In the genomic region with DNA sequence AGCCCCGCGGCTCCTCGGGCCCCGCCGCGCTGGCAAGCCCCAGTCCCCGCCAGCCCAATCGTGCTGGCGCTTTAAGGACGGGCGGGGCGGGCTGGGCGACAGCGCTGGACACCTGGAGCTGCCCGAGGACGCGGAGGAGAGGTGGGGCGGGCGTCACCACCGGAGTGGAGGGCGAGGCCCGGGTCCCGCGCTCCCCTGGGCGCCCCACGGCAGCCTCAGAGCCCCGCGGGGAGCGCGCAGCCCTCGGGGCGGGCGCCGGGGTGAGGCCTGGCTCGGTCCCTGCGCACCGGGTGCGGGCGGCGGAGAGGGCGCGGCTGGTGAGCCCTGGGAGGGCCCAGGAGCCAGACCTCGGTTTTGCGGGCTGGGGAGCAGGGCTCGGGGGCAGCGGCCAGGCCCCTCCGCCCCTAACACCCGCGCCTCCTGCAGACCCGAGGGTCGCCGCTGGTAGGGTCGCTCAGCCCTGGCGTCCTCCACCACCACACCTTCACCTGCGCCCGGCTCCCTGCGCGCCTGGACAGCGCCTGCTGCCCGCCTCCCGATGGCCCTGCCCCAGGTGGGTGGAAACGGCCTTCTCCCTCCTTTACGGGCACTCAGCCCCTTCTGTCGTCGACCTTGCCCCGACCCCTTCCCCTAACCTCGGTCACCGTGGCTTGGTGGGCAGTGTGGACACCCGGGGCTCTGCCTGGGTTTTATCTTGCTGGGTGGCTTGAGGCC, we compare ENCODE assay signal across 11 cellular contexts. TPM values are rescaled to one million over a fixed set of nuclear protein-coding genes. Genes with fewer than 3 reads are reported as not detected.
DNase-seq lines count a peak whose midpoint lies in the region; ATAC-seq and TF ChIP-seq lines count a peak whose summit lies in the region.
"Had no signal": no experiment of that assay in that cellular context is flagged by ENCODE, and none has a peak within 500 bp of the region (broad histone marks: within the 10 kb centered on the region; RNA-seq: fewer than 3 reads in every experiment).

A gene (plus strand): TSS at position 101 of the 714 bp plus-strand sequence. CDS start 438 bp downstream, at position 539.

- peaks cover 5% of the 10 kb centered on the region for H3K4me1 Mint-ChIP-seq in Caco-2 (ENCODE audit: low read depth, unreplicated experiment)

- H3K27me3 ChIP-seq in Caco-2 (replicated peaks; ENCODE audit: control insufficient read depth, insufficient read depth, low read length), result no peaks in the 10 kb centered on the region
- no peaks in the 10 kb centered on the region for H3K27me3 ChIP-seq in foreskin keratinocyte
- no peaks in the 10 kb centered on the region for H3K27me3 ChIP-seq in ovary

- H3K36me3 ChIP-seq in Caco-2 (ENCODE audit: control insufficient read depth, insufficient read depth, low read length) (no peaks in the 10 kb centered on the region), ovary (no peaks in the 10 kb centered on the region)

- H3K4me3 ChIP-seq in Caco-2 (ENCODE audit: low read depth, low read length) (peak within 1 kb of the TSS; percentile 27), ovary (peak within 1 kb of the TSS; percentile 16)

- TF ChIP-seq POLR2A in ovary (IDR thresholded peaks at IDR 0.05), result no peak

- no peak within 1 kb of the TSS for H3K27ac Mint-ChIP-seq in Caco-2 (ENCODE audit: unreplicated experiment)

- POLR2A ChIA-PET in Caco-2 (lab: Charles Lee), result interaction anchor here (0.6 kb wide), 1 partner anchor 41 kb away, joined by 6 read pairs; no protein-coding TSS in a partner anchor
- POLR2A ChIA-PET in RWPE1 (lab: Yijun Ruan, JAX; ENCODE audit: low non-redundant PET), result interaction anchor here (1.2 kb wide), 1 partner anchor 12 kb away, joined by 3 read pairs; no protein-coding TSS in a partner anchor

- no peaks in the 10 kb centered on the region for H3K27me3 Mint-ChIP-seq in Caco-2 (ENCODE audit: insufficient read depth, unreplicated experiment)

- intact Hi-C loops in Caco-2 (cut with micrococcal nuclease; ENCODE audit: unreplicated experiment) (no loop called here), ovary (cut with DNase I) (no loop called here)

- WGBS in ovary, 3 donors, result 11 to 31% (median 14%) methylated on average over 28 to 69 of the region's 69 CpGs

- CTCF ChIA-PET in Caco-2 (lab: Charles Lee) (no interaction called here), RWPE1 (lab: Yijun Ruan, JAX) (interaction anchor here (0.5 to 0.6 kb wide), 2 partner anchors 10 to 15 kb away, joined by 3 to 4 read pairs; no protein-coding TSS in a partner anchor)

- ATAC-seq in foreskin keratinocyte, result peak; percentile 68
- ATAC-seq in GM18909 (IDR thresholded peaks at IDR 0.05; ENCODE audit: poor library complexity, unreplicated experiment), result no peak

- no peaks in the 10 kb centered on the region for H3K4me1 ChIP-seq in Caco-2
- H3K4me1 ChIP-seq in foreskin keratinocyte, result no peaks in the 10 kb centered on the region
- H3K4me1 ChIP-seq in ovary (ENCODE audit: insufficient read depth), result no peaks in the 10 kb centered on the region

- H3K9me3 Mint-ChIP-seq in Caco-2 (ENCODE audit: unreplicated experiment), result no peaks in the 10 kb centered on the region

- no peak for TF ChIP-seq EP300 in ovary (IDR thresholded peaks at IDR 0.05)

- no peaks in the 10 kb centered on the region for H3K36me3 Mint-ChIP-seq in Caco-2 (ENCODE audit: insufficient read depth, unreplicated experiment)

- TF ChIP-seq CTCF in Caco-2 (IDR thresholded peaks at IDR 0.05; ENCODE audit: insufficient read depth in 1 of 2, low read depth in 1 of 2, low read length in 1 of 2, severe bottlenecking in 1 of 2, unreplicated experiment in 1 of 2), result no peak
- TF ChIP-seq CTCF in RWPE1 (conservative IDR thresholded peaks at IDR 0.05; ENCODE audit: low read depth), result no peak
- no peak for TF ChIP-seq CTCF in foreskin keratinocyte (conservative IDR thresholded peaks at IDR 0.05)
- TF ChIP-seq CTCF in ovary (IDR thresholded peaks at IDR 0.05), result no peak

- DNase-seq in Caco-2 (peak in 1 of 2 experiments; percentile 19), RWPE1 (ENCODE audit: low spot score) (no peak), foreskin keratinocyte (no peak), ovary (no peak), DMS114 treated with DMSO at 0.1 percent for 48 hours (lab: John Stamatoyannopoulos, UW; ENCODE audit: unreplicated experiment) (no peak), NCI-H1092 (lab: John Stamatoyannopoulos, UW) (no peak)
- no peak for DNase-seq in activated CD8-positive, alpha-beta memory T cell treated with anti-CD3 and anti-CD28 coated beads, Interleukin-2, amount 50 U/mL, for 48 hours
- DNase-seq: activated CD4-positive, alpha-beta T cell treated with anti-CD3 and anti-CD28 coated beads, Interleukin-2, amount 50 U/mL, for 48 hours; HCEC 1CT; NCI-H1694 treated with DMSO at 0.1 percent for 48 hours had no signal

- H3K27ac ChIP-seq in RWPE1 (peak within 1 kb of the TSS; percentile 11; the same call in 1 of the 2 replicates), foreskin keratinocyte (no peak within 1 kb of the TSS), ovary (no peak within 1 kb of the TSS)

- peak within 1 kb of the TSS; percentile 40 for H3K4me3 Mint-ChIP-seq in Caco-2 (ENCODE audit: unreplicated experiment)

- no TSS peak for BruUV-seq in Caco-2 (replicated peaks; lab: Mats Ljungman, UMichigan)

- H3K9me3 ChIP-seq in Caco-2 (no peaks in the 10 kb centered on the region), ovary (no peaks in the 10 kb centered on the region)

RNA-seq across cellular contexts. Expression of the gene that starts here (rescaled TPM):
- total RNA-seq in Caco-2 (2022), result 0.30 TPM in 1 of 2 replicates, not detected in the other
- 1.4 and 1.5 TPM in 2 replicates for total RNA-seq in foreskin keratinocyte
- 1.8 and 1.9 TPM in 2 replicates for polyA plus RNA-seq in foreskin keratinocyte
- 1 to 10 TPM in 2 of 7 donors, under 1 TPM in 3, not detected in 2; 0.22 to 2.9 (median 0.60) TPM for total RNA-seq in ovary
- polyA plus RNA-seq in ovary, result under 1 TPM in 1 of 2 donors, not detected in 1; 0.63 TPM
